In the genomic region with DNA sequence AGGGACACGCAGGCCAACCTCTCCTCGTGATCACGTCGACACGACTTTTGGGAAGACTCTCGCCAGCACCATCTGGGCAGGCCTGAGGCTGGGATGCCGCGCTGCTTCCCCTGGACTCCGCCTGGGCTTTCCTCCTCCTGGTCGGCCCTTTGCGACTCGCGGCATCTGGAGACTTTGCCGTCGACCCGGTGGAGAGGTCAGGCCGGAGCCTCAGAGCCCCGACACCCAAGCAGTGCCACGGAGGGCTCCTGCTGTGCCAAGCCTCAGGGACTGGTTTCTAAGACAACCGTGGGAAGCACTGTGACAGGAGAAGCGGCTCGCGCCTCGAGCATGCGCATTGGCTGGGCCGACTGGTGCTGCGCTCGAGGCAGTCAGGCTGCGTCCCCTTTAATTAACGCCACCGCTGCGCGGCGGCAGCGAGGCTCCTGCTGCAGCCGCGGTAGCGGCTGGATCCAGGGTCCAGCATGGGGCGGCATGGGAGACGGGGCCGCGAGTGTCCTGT, we compare ENCODE assay signal across 11 cellular contexts. TPM values are rescaled to one million over a fixed set of nuclear protein-coding genes. Genes with fewer than 3 reads are reported as not detected.
DNase-seq lines count a peak whose midpoint lies in the region; ATAC-seq and TF ChIP-seq lines count a peak whose summit lies in the region.
"Not testable (repeated sequence)": the region's sequence is repeated elsewhere in the genome, so short reads cannot be mapped to it uniquely, and the experiment has no call there.
"Had no signal": no experiment of that assay in that cellular context is flagged by ENCODE, and none has a peak within 500 bp of the region (broad histone marks: within the 10 kb centered on the region; RNA-seq: fewer than 3 reads in every experiment).

No MANE protein-coding gene starts in this region.

- H3K27me3 ChIP-seq in left ventricle myocardium inferior (ENCODE audit: low read depth) = peaks cover 41% of the 10 kb centered on the region
- not testable (repeated sequence) for H3K27me3 ChIP-seq in testis

- not testable (repeated sequence) for TF ChIP-seq CTCF in left ventricle myocardium inferior (IDR thresholded peaks at IDR 0.05; ENCODE audit: borderline replicate concordance); testis (IDR thresholded peaks at IDR 0.05)

- not testable (repeated sequence) for H3K4me1 ChIP-seq in left ventricle myocardium inferior, testis

- intact Hi-C loops in left ventricle myocardium inferior (cut with micrococcal nuclease); testis (cut with DNase I; ENCODE audit: low total_unique reads): not testable (repeated sequence)

- not testable (repeated sequence) for H3K27me3 Mint-ChIP-seq in activated T-cell treated with anti-CD3 and anti-CD28 coated beads, Interleukin-2, amount 50 U/mL, for 24 hours; natural killer cell treated with Interleukin-12 subunit alpha and Interleukin-12 subunit beta and Interleukin-15 and Interleukin-18, amount 100 ng/mL, for 72 hours

- H3K27ac Mint-ChIP-seq in activated T-cell treated with anti-CD3 and anti-CD28 coated beads, Interleukin-2, amount 50 U/mL, for 24 hours; natural killer cell treated with Interleukin-12 subunit alpha and Interleukin-12 subunit beta and Interleukin-15 and Interleukin-18, amount 100 ng/mL, for 72 hours: not testable (repeated sequence)

- not testable (repeated sequence) for H3K27ac ChIP-seq in left ventricle myocardium inferior (replicated peaks); testis

- not testable (repeated sequence) for H3K4me3 ChIP-seq in left ventricle myocardium inferior, testis

- ATAC-seq in natural killer cell treated with Interleukin-12 subunit alpha and Interleukin-12 subunit beta and Interleukin-15 and Interleukin-18, amount 100 ng/mL, for 72 hours = not testable (repeated sequence)

- H3K4me3 Mint-ChIP-seq in activated T-cell treated with anti-CD3 and anti-CD28 coated beads, Interleukin-2, amount 50 U/mL, for 24 hours; natural killer cell treated with Interleukin-12 subunit alpha and Interleukin-12 subunit beta and Interleukin-15 and Interleukin-18, amount 100 ng/mL, for 72 hours: not testable (repeated sequence)

- H3K36me3 Mint-ChIP-seq in activated T-cell treated with anti-CD3 and anti-CD28 coated beads, Interleukin-2, amount 50 U/mL, for 24 hours (ENCODE audit: low read depth); natural killer cell treated with Interleukin-12 subunit alpha and Interleukin-12 subunit beta and Interleukin-15 and Interleukin-18, amount 100 ng/mL, for 72 hours: not testable (repeated sequence)

- DNase-seq in HT1080 (ENCODE audit: low read depth) (peak; percentile 60), NCI-H2227 (lab: John Stamatoyannopoulos, UW; ENCODE audit: unreplicated experiment) (peak; percentile 70), NCI-H82 (lab: John Stamatoyannopoulos, UW) (peak; percentile 70), SHP77 (lab: John Stamatoyannopoulos, UW) (peak; percentile 17 to 20), left ventricle myocardium inferior (peak; percentile 31), testis (peak; percentile 70)
- peak; percentile 1 for DNase-seq in activated T-cell treated with anti-CD3 and anti-CD28 coated beads, Interleukin-2, amount 50 U/mL, for 24 hours
- peak; percentile 57 for DNase-seq in natural killer cell treated with Interleukin-12 subunit alpha and Interleukin-12 subunit beta and Interleukin-15 and Interleukin-18, amount 100 ng/mL, for 72 hours (ENCODE audit: low spot score)

- WGBS in testis, 2 donors = 56 to 61% methylated on average over 31 to 42 of the region's 42 CpGs

- not testable (repeated sequence) for H3K36me3 ChIP-seq in left ventricle myocardium inferior; testis (ENCODE audit: low read depth, missing control alignments)

- H3K9me3 ChIP-seq in left ventricle myocardium inferior (replicated peaks); testis: not testable (repeated sequence)

- not testable (repeated sequence) for H3K9me3 Mint-ChIP-seq in activated T-cell treated with anti-CD3 and anti-CD28 coated beads, Interleukin-2, amount 50 U/mL, for 24 hours; natural killer cell treated with Interleukin-12 subunit alpha and Interleukin-12 subunit beta and Interleukin-15 and Interleukin-18, amount 100 ng/mL, for 72 hours

- H3K4me1 Mint-ChIP-seq in activated T-cell treated with anti-CD3 and anti-CD28 coated beads, Interleukin-2, amount 50 U/mL, for 24 hours (ENCODE audit: low read depth); natural killer cell treated with Interleukin-12 subunit alpha and Interleukin-12 subunit beta and Interleukin-15 and Interleukin-18, amount 100 ng/mL, for 72 hours (ENCODE audit: low read depth in 2 of 2): not testable (repeated sequence)

- not testable (repeated sequence) for TF ChIP-seq POLR2A in testis (IDR thresholded peaks at IDR 0.05)

RNA-seq across cellular contexts. Expression of gene KCNJ18, which starts 11.4 kb away (rescaled TPM):
- total RNA-seq in HT1080 (2014; rRNA removed; shearing (Covaris generic)) = 0.07 TPM in 1 of 2 replicates, not detected in the other
- not detected in 2 replicates for polyA plus RNA-seq in HT1080 (2015; cell fraction: cytosol; rRNA removed)
- not detected in 2 replicates for polyA plus RNA-seq in HT1080 (2015; cell fraction: nucleus; rRNA removed)
- total RNA-seq in left ventricle myocardium inferior (not detected), testis (under 1 TPM; 0.55 to 0.68 TPM)
- not detected for total RNA-seq in natural killer cell treated with Interleukin-12 subunit alpha and Interleukin-12 subunit beta and Interleukin-15 and Interleukin-18, amount 100 ng/mL, for 72 hours
- 1.0 TPM for polyA plus RNA-seq in testis (ENCODE audit: insufficient read depth, low read depth, low replicate concordance)
- total RNA-seq: GM23338, RPMI7951 had no signal
- polyA plus RNA-seq: CD14-positive monocyte, GM23338 had no signal

Comparison
In these comparisons a context has a peak if more than half of its experiments do, and no peak if none do; other contexts are left out.
1. DNase-seq: peak in every context shown above with its lines; median percentile 70 in NCI-H2227; 70 in NCI-H82; 70 in testis; 60 in HT1080; 57 in natural killer cell treated with Interleukin-12 subunit alpha and Interleukin-12 subunit beta and Interleukin-15 and Interleukin-18, amount 100 ng/mL, for 72 hours; 31 in left ventricle myocardium inferior; 18 in SHP77; 1 in activated T-cell treated with anti-CD3 and anti-CD28 coated beads, Interleukin-2, amount 50 U/mL, for 24 hours.